In the genomic region with DNA sequence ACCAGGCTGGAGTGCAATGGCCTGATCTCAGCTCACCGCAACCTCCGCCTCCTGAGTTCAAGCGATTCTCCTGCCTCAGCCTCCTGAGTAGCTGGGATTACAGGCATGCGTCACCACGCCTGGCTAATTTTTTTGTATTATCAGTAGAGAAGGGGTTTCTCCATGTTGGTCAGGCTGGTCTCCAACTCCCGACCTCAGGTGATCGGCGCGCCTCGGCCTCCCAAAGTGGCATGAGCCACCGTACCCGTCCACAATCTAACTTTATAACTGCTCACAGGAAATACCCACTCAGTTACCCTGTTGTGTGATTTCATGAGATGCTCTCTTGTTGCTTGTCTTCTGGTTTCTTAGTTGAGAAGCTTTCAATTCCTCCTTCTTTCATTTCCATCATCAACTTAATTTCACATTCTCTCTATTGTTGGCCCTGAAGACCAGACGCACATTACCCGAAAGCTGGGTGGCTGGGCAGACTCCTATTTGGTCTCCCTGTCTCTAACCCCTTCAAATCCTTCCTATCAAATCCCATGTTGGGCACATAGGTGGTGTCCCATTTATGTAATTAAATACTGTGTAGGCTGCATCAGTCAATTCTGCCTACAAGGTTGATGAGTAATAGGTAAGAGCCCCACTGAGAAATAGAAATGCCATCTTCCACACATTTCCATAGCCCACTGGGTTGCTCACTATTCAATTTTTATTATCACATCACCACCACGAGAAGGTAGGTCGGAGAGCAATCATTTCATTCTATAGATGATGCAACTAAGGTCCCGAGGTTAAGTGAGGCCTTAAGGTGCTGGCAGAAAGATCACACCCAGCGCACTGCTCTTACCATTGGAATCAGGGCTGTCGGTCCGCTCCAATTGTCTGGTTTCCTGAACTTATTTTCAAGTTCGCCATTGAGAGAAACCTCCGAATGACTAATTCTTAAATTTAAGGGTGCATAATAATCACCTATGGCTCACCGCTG, we compare ENCODE assay signal across 8 cellular contexts. TPM values are rescaled to one million over a fixed set of nuclear protein-coding genes. Genes with fewer than 3 reads are reported as not detected.
DNase-seq lines count a peak whose midpoint lies in the region; ATAC-seq and TF ChIP-seq lines count a peak whose summit lies in the region.

No MANE protein-coding gene starts in this region.

- H3K4me1 Mint-ChIP-seq in activated naive CD4-positive, alpha-beta T cell treated with anti-CD3 and anti-CD28 coated beads, Interleukin-2, amount 10 ng/mL, durations not matched to agents 7 days and 5 days: peaks cover 53% of the 10 kb centered on the region

- no peaks in the 10 kb centered on the region for H3K27me3 Mint-ChIP-seq in activated naive CD4-positive, alpha-beta T cell treated with anti-CD3 and anti-CD28 coated beads, Interleukin-2, amount 10 ng/mL, durations not matched to agents 7 days and 5 days

- CTCF ChIA-PET in AG04450 (lab: Charles Lee): interaction anchor here (1.1 to 3.4 kb wide), 2 partner anchors 24 to 223 kb away, joined by 3 to 20 read pairs; no protein-coding TSS in a partner anchor
- CTCF ChIA-PET in activated naive CD4-positive, alpha-beta T cell treated with anti-CD3 and anti-CD28 coated beads, Interleukin-2, amount 10 ng/mL, durations not matched to agents 7 days and 5 days (lab: Charles Lee): interaction anchor here (1.3 to 1.5 kb wide), 2 partner anchors 13 to 14 kb away, joined by 3 to 5 read pairs; a partner anchor contains a TSS

- no peaks in the 10 kb centered on the region for H3K27me3 ChIP-seq in AG04450 (ENCODE audit: control insufficient read depth, insufficient read depth, low read length)

- no peak for ATAC-seq in GM21390 (IDR thresholded peaks at IDR 0.05; ENCODE audit: unreplicated experiment)
- ATAC-seq in GM19397 (IDR thresholded peaks at IDR 0.05; ENCODE audit: unreplicated experiment): no peak

- DNase-seq in AG04450 (ENCODE audit: low read depth, low spot score) (no peak), HFF-Myc (ENCODE audit: extremely low read depth, low read depth) (no peak), NCI-H526 (lab: John Stamatoyannopoulos, UW) (no peak)
- no peak for DNase-seq in activated naive CD4-positive, alpha-beta T cell treated with anti-CD3 and anti-CD28 coated beads, Interleukin-2, amount 10 ng/mL, durations not matched to agents 7 days and 5 days
- DNase-seq in stimulated activated CD4-positive, alpha-beta T cell treated with anti-CD3 and anti-CD28 coated beads, Interleukin-4, amount 100 ng/mL, for 24 hours: peak; percentile 67

- H3K9me3 Mint-ChIP-seq in activated naive CD4-positive, alpha-beta T cell treated with anti-CD3 and anti-CD28 coated beads, Interleukin-2, amount 10 ng/mL, durations not matched to agents 7 days and 5 days: no peaks in the 10 kb centered on the region

- H3K9me3 ChIP-seq in AG04450 (ENCODE audit: control insufficient read depth, insufficient read depth, low read length) (peaks cover 12% of the 10 kb centered on the region; the same call in 1 of the 2 replicates), iPS-18c (ENCODE audit: control insufficient read depth, insufficient read depth, low read length) (no peaks in the 10 kb centered on the region)

- H3K4me3 Mint-ChIP-seq in activated naive CD4-positive, alpha-beta T cell treated with anti-CD3 and anti-CD28 coated beads, Interleukin-2, amount 10 ng/mL, durations not matched to agents 7 days and 5 days: peak overlapping the region; percentile 92

- H3K4me3 ChIP-seq in AG04450 (ENCODE audit: low read depth, low read length) (peak overlapping the region; percentile 77), HFF-Myc (replicated peaks; ENCODE audit: low read depth, low read length) (peak overlapping the region; percentile 50), iPS-18c (ENCODE audit: insufficient read depth, low read depth, low read length) (peak overlapping the region; percentile 85)

- H3K36me3 Mint-ChIP-seq in activated naive CD4-positive, alpha-beta T cell treated with anti-CD3 and anti-CD28 coated beads, Interleukin-2, amount 10 ng/mL, durations not matched to agents 7 days and 5 days: peaks cover 38% of the 10 kb centered on the region

- H3K27ac ChIP-seq in AG04450 (ENCODE audit: low read depth, low read length): peak overlapping the region; percentile 80

- TF ChIP-seq CTCF in AG04450 (IDR thresholded peaks at IDR 0.05; ENCODE audit: low read depth, low read length) (no peak), HFF-Myc (IDR thresholded peaks at IDR 0.05; ENCODE audit: low read depth, low read length, missing control alignments) (no peak)

- peak overlapping the region; percentile 95 for H3K27ac Mint-ChIP-seq in activated naive CD4-positive, alpha-beta T cell treated with anti-CD3 and anti-CD28 coated beads, Interleukin-2, amount 10 ng/mL, durations not matched to agents 7 days and 5 days

- POLR2A ChIA-PET in AG04450 (lab: Yijun Ruan, JAX): interaction anchor here (0.6 to 1.0 kb wide), 2 partner anchors 8 to 38 kb away, joined by 4 read pairs; no protein-coding TSS in a partner anchor

RNA-seq across cellular contexts. Expression of a gene that starts 1.0 kb away (rescaled TPM):
- polyA plus RNA-seq in AG04450 (2011; rRNA removed): 1.7 TPM in 2 replicates
- 0.97 and 1.2 TPM in 2 replicates for polyA minus RNA-seq in AG04450 (2011; rRNA and poly(A)+ RNA removed)

RNA-seq across cellular contexts. Expression of a gene that starts 13.3 kb away (rescaled TPM):
- polyA plus RNA-seq in AG04450 (2011; rRNA removed): 185 and 227 TPM in 2 replicates
- polyA minus RNA-seq in AG04450 (2011; rRNA and poly(A)+ RNA removed): 29.7 and 40.9 TPM in 2 replicates

RNA-seq across cellular contexts. Expression of a gene that starts 35.8 kb away (rescaled TPM):
- 0.07 TPM in 1 of 2 replicates, not detected in the other for polyA plus RNA-seq in AG04450 (2011; rRNA removed)
- polyA minus RNA-seq in AG04450 (2011; rRNA and poly(A)+ RNA removed): not detected in 2 replicates
